Comparison of ENCODE assay signal across 8 cellular contexts in genomic region chr6:30647802-30648460, GRCh38. TPM values are rescaled to one million over a fixed set of nuclear protein-coding genes. Genes with fewer than 3 reads are reported as not detected.
DNase-seq lines count a peak whose midpoint lies in the region; ATAC-seq and TF ChIP-seq lines count a peak whose summit lies in the region.

No MANE protein-coding gene starts in this region.

- no peaks in the 10 kb centered on the region for H3K9me3 ChIP-seq in CD8-positive, alpha-beta T cell (ENCODE audit: low read length)
- H3K9me3 ChIP-seq in WERI-Rb-1 (ENCODE audit: severe bottlenecking) (no peaks in the 10 kb centered on the region), parathyroid adenoma (ENCODE audit: control insufficient read depth, low read length) (no peaks in the 10 kb centered on the region)

- H3K27ac Mint-ChIP-seq in CD8-positive, alpha-beta T cell = peak overlapping the region; percentile 92
- peak overlapping the region; percentile 70 for H3K27ac Mint-ChIP-seq in HFFc6

- TF ChIP-seq CTCF in CD8-positive, alpha-beta T cell (IDR thresholded peaks at IDR 0.05) = no peak
- no peak for TF ChIP-seq CTCF in HFFc6 (IDR thresholded peaks at IDR 0.05)
- TF ChIP-seq CTCF in WERI-Rb-1 (IDR thresholded peaks at IDR 0.05; ENCODE audit: low read depth, low read length) = no peak
- no peak for TF ChIP-seq CTCF in parathyroid adenoma (IDR thresholded peaks at IDR 0.05)

- intact Hi-C loops in CD8-positive, alpha-beta T cell (cut with DNase I, micrococcal nuclease) = loop anchor here (1.0 to 2.0 kb wide), 8 partner anchors 22 to 159 kb away; partner anchors contain the start of genes ATAT1 (in 2 of the 2), DHX16 (in 2 of the 2), ABCF1 (in 1 of the 2) and GNL1 (in 1 of the 2)

- no peaks in the 10 kb centered on the region for H3K27me3 ChIP-seq in CD8-positive, alpha-beta T cell (ENCODE audit: insufficient read depth, low read length)
- H3K27me3 ChIP-seq in WERI-Rb-1 (ENCODE audit: insufficient read depth, low read depth, severe bottlenecking) = no peaks in the 10 kb centered on the region
- no peaks in the 10 kb centered on the region for H3K27me3 ChIP-seq in parathyroid adenoma (ENCODE audit: control insufficient read depth, insufficient read depth, low read length)

- H3K4me2 ChIP-seq in parathyroid adenoma (ENCODE audit: low read length) = peak overlapping the region; percentile 70

- CTCF ChIA-PET in CD8-positive, alpha-beta T cell (lab: Charles Lee) = interaction anchor here (1.7 to 2.0 kb wide), 2 partner anchors 24 to 75 kb away, joined by 6 to 7 read pairs; partner anchors contain the start of gene DHX16

- no peaks in the 10 kb centered on the region for H3K27me3 Mint-ChIP-seq in CD8-positive, alpha-beta T cell (ENCODE audit: low read depth)
- no peaks in the 10 kb centered on the region for H3K27me3 Mint-ChIP-seq in HFFc6 (ENCODE audit: insufficient read depth)

- peak overlapping the region; percentile 93 for H3K9ac ChIP-seq in parathyroid adenoma

- peaks cover 25% of the 10 kb centered on the region for H3K79me2 ChIP-seq in parathyroid adenoma

- POLR2A ChIA-PET in CD8-positive, alpha-beta T cell (lab: Charles Lee) = interaction anchor here (0.6 to 2.3 kb wide), 6 partner anchors 24 to 69 kb away, joined by 3 to 15 read pairs (median 4); partner anchors contain the start of gene MDC1

- H3K4me1 ChIP-seq in CD8-positive, alpha-beta T cell (ENCODE audit: insufficient read depth, low read length) = peaks cover 16% of the 10 kb centered on the region
- H3K4me1 ChIP-seq in parathyroid adenoma = peaks cover 9% of the 10 kb centered on the region

- peaks cover 18% of the 10 kb centered on the region for H3K36me3 ChIP-seq in CD8-positive, alpha-beta T cell (ENCODE audit: insufficient read depth, low read length)
- H3K36me3 ChIP-seq in WERI-Rb-1 (peaks cover 84% of the 10 kb centered on the region), parathyroid adenoma (ENCODE audit: control insufficient read depth, insufficient read depth, low read length) (no peaks in the 10 kb centered on the region)

- peak overlapping the region; percentile 80 for H3K27ac ChIP-seq in CD8-positive, alpha-beta T cell (ENCODE audit: low read depth, low read length)
- H3K27ac ChIP-seq in WERI-Rb-1 (peak overlapping the region; percentile 97), parathyroid adenoma (peak overlapping the region; percentile 95)

- ATAC-seq in CD8-positive, alpha-beta T cell = no peak
- no peak for ATAC-seq in GM19328 (IDR thresholded peaks at IDR 0.05; ENCODE audit: unreplicated experiment)

- peaks cover 27% of the 10 kb centered on the region for H3K4me1 Mint-ChIP-seq in CD8-positive, alpha-beta T cell (ENCODE audit: low read depth)
- H3K4me1 Mint-ChIP-seq in HFFc6 (ENCODE audit: low read depth) = peaks cover 20% of the 10 kb centered on the region

- H3K36me3 Mint-ChIP-seq in CD8-positive, alpha-beta T cell = peaks cover 49% of the 10 kb centered on the region
- H3K36me3 Mint-ChIP-seq in HFFc6 (ENCODE audit: low read depth) = peaks cover 20% of the 10 kb centered on the region

- peak overlapping the region; percentile 100 for H2AFZ ChIP-seq in parathyroid adenoma

- no peaks in the 10 kb centered on the region for H3K9me3 Mint-ChIP-seq in CD8-positive, alpha-beta T cell
- no peaks in the 10 kb centered on the region for H3K9me3 Mint-ChIP-seq in HFFc6

- peak overlapping the region; percentile 91 for H3K4me3 ChIP-seq in CD8-positive, alpha-beta T cell (ENCODE audit: low read depth, low read length)
- H3K4me3 ChIP-seq in WERI-Rb-1 (ENCODE audit: low read depth, low read length) (peak overlapping the region; percentile 88), parathyroid adenoma (ENCODE audit: low read depth, low read length) (peak overlapping the region; percentile 96)

- peak overlapping the region; percentile 86 for H3K4me3 Mint-ChIP-seq in CD8-positive, alpha-beta T cell
- H3K4me3 Mint-ChIP-seq in HFFc6 = peak overlapping the region; percentile 90

- DNase-seq in CD8-positive, alpha-beta T cell = peak in 2 of 7 experiments; percentile 69 to 73
- DNase-seq in HFFc6 = peak; percentile 49
- DNase-seq in WERI-Rb-1 = no peak
- peak; percentile 16 for DNase-seq in fibroblast of the conjunctiva (ENCODE audit: low read depth)
- DNase-seq in cerebellum (ENCODE audit: low spot score) = no peak
- DNase-seq in UCSD-AML1 (lab: John Stamatoyannopoulos, UW; ENCODE audit: unreplicated experiment) = no peak

RNA-seq across cellular contexts. Expression of gene C6orf136, which starts 1.0 kb away (rescaled TPM):
- total RNA-seq in CD8-positive, alpha-beta T cell = 10 to 100 TPM; 31.4 to 36.0 TPM
- 10 to 100 TPM; 12.0 to 19.2 (median 16.4) TPM for total RNA-seq in HFFc6 (2021; fragmentation: NEBNext Ultra II Directional; extraction: Animal tissue kit (Norgen Biotek cat#: 25700))
- 8.4 TPM for total RNA-seq in cerebellum

RNA-seq across cellular contexts. Expression of gene ATAT1, which starts 21.3 kb away (rescaled TPM):
- 1 to 10 TPM; 4.2 to 6.8 TPM for total RNA-seq in CD8-positive, alpha-beta T cell
- 1 to 10 TPM; 5.2 to 9.3 (median 5.9) TPM for total RNA-seq in HFFc6 (2021; fragmentation: NEBNext Ultra II Directional; extraction: Animal tissue kit (Norgen Biotek cat#: 25700))
- total RNA-seq in cerebellum = 58.2 TPM

RNA-seq across cellular contexts. Expression of gene DHX16, which starts 24.9 kb away (rescaled TPM):
- 10 to 100 TPM; 15.8 to 17.9 TPM for total RNA-seq in CD8-positive, alpha-beta T cell
- total RNA-seq in HFFc6 (2021; fragmentation: NEBNext Ultra II Directional; extraction: Animal tissue kit (Norgen Biotek cat#: 25700)) = 10 to 100 TPM; 33.7 to 36.7 (median 35.5) TPM
- 17.2 TPM for total RNA-seq in cerebellum

RNA-seq across cellular contexts. Expression of gene MRPS18B, which starts 30.3 kb away (rescaled TPM):
- 10 to 100 TPM; 13.5 to 16.4 TPM for total RNA-seq in CD8-positive, alpha-beta T cell
- 10 to 100 TPM; 50.7 to 63.4 (median 56.1) TPM for total RNA-seq in HFFc6 (2021; fragmentation: NEBNext Ultra II Directional; extraction: Animal tissue kit (Norgen Biotek cat#: 25700))
- total RNA-seq in cerebellum = 51.7 TPM

RNA-seq across cellular contexts. Expression of gene PPP1R10, which starts 30.9 kb away (rescaled TPM):
- 10 to 100 TPM; 85.5 to 95.4 TPM for total RNA-seq in CD8-positive, alpha-beta T cell
- total RNA-seq in HFFc6 (2021; fragmentation: NEBNext Ultra II Directional; extraction: Animal tissue kit (Norgen Biotek cat#: 25700)) = 10 to 100 TPM; 62.4 to 75.4 (median 71.2) TPM
- total RNA-seq in cerebellum = 26.9 TPM

Comparison
In these comparisons a context has a peak if more than half of its experiments do, and no peak if none do; other contexts are left out.
1. DNase-seq: peak in HFFc6 (single experiment) and fibroblast of the conjunctiva (single experiment); none in WERI-Rb-1 (single experiment), cerebellum (single experiment) and UCSD-AML1 (single experiment).
2. Peak in every context shown above with its lines, with median percentiles within 50 percentile points of each other: H3K27ac ChIP-seq and H3K4me3 ChIP-seq.